8 cellular contexts compared by ENCODE assay signal in the genomic region with DNA sequence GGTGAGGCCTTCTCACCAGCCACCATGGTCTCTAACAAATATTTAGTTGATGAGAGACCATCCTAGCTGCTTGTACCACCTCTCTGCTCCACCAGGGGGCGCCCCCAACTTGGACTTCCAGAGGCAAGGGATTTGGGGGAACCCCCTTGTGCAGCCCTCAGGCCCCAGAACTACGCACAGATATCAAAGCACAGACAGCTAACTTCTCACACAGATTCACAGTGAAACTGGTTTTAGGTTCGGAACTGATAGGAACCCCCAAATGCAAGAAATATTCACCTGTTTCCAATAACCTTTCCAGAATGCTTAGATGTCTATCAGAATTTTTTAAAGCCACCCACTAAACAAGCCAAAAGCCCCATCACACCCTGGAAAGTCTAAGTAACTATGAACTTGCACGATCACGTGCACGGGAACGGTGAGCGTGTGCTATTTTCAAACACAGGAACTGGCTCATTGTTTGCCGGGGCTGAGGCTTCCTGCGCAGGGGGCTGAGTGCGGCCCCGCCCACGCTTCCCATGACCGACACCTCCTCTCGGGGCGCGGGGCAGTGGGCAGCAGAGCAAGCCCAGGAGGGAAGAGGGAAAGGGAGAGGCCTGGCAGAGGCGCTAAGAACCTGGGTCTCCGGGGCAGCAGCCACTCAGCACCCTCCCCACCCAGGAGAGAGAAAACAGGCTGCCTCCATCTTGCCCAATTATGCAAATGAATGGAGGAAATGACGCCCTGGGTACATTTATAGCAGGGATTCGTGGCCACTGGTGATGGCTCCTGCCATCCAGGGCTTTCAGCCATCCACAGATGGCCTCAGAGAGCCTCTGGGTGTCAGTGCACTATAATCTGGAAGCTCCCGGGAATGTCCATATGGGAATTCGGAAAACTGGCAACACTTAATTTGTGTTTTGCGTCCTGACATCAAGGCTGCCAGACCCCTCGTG.
DNase-seq lines count a peak whose midpoint lies in the region; ATAC-seq, FAIRE-seq and TF ChIP-seq lines count a peak whose summit lies in the region.

No MANE protein-coding gene starts in this region.

- peak overlapping the region; percentile 94 for H3K27ac Mint-ChIP-seq in T-helper 2 cell treated with Interferon-gamma antibody and Interleukin-4, amounts not matched to agents 5 μg/mL and 100 μg/mL, for 36 hours
- no peak overlapping the region for H3K27ac Mint-ChIP-seq in astrocyte (ENCODE audit: unreplicated experiment)

- peaks cover 53% of the 10 kb centered on the region for H3K4me1 Mint-ChIP-seq in T-helper 2 cell treated with Interferon-gamma antibody and Interleukin-4, amounts not matched to agents 5 μg/mL and 100 μg/mL, for 36 hours (ENCODE audit: low read depth)
- no peaks in the 10 kb centered on the region for H3K4me1 Mint-ChIP-seq in astrocyte (ENCODE audit: low read depth, unreplicated experiment)

- H3K79me2 ChIP-seq in astrocyte (ENCODE audit: insufficient read depth, low read length): no peaks in the 10 kb centered on the region
- H3K79me2 ChIP-seq in hepatocyte: no peaks in the 10 kb centered on the region

- no peaks in the 10 kb centered on the region for H3K9me3 Mint-ChIP-seq in T-helper 2 cell treated with Interferon-gamma antibody and Interleukin-4, amounts not matched to agents 5 μg/mL and 100 μg/mL, for 36 hours
- H3K9me3 Mint-ChIP-seq in astrocyte (ENCODE audit: unreplicated experiment): no peaks in the 10 kb centered on the region

- peak overlapping the region; percentile 40 for H3K4me3 ChIP-seq in GM12875 (ENCODE audit: low read depth, low read length)
- H3K4me3 ChIP-seq in NB4 (ENCODE audit: low read depth, low read length): peak overlapping the region; percentile 34
- H3K4me3 ChIP-seq in astrocyte (ENCODE audit: insufficient read depth, low read depth, low read length): no peak overlapping the region
- H3K4me3 ChIP-seq in hepatocyte: no peak overlapping the region
- H3K4me3 ChIP-seq in skeletal muscle satellite cell (ENCODE audit: low read length): no peak overlapping the region

- peaks cover 72% of the 10 kb centered on the region for H3K36me3 Mint-ChIP-seq in T-helper 2 cell treated with Interferon-gamma antibody and Interleukin-4, amounts not matched to agents 5 μg/mL and 100 μg/mL, for 36 hours (ENCODE audit: low read depth)
- peaks cover 5% of the 10 kb centered on the region for H3K36me3 Mint-ChIP-seq in astrocyte (ENCODE audit: low read depth, unreplicated experiment)

- H3K4me1 ChIP-seq in astrocyte (ENCODE audit: insufficient read depth, low read length): no peaks in the 10 kb centered on the region
- H3K4me1 ChIP-seq in hepatocyte (ENCODE audit: insufficient read depth): peaks cover 3% of the 10 kb centered on the region
- no peaks in the 10 kb centered on the region for H3K4me1 ChIP-seq in skeletal muscle satellite cell (ENCODE audit: control insufficient read depth, insufficient read depth, low read length)

- H3K27me3 ChIP-seq in astrocyte (ENCODE audit: insufficient read depth, low read length) (peaks cover 2% of the 10 kb centered on the region), hepatocyte (no peaks in the 10 kb centered on the region), skeletal muscle satellite cell (ENCODE audit: control insufficient read depth, insufficient read depth, low read length) (peaks cover 6% of the 10 kb centered on the region)

- peak; percentile 50 for ATAC-seq in HG02571 (IDR thresholded peaks at IDR 0.05; ENCODE audit: unreplicated experiment)

- H3K36me3 ChIP-seq in astrocyte (ENCODE audit: insufficient read depth, low read length): no peaks in the 10 kb centered on the region
- H3K36me3 ChIP-seq in hepatocyte (replicated peaks; ENCODE audit: insufficient read depth, low read depth): no peaks in the 10 kb centered on the region
- no peaks in the 10 kb centered on the region for H3K36me3 ChIP-seq in skeletal muscle satellite cell (ENCODE audit: insufficient read depth, low read length)

- FAIRE-seq in astrocyte (lab: Jason Lieb, UNC): no peak

- no peak for TF ChIP-seq POLR2A in NB4 (IDR thresholded peaks at IDR 0.05; ENCODE audit: extremely low read depth, insufficient read length)

- H3K9me2 ChIP-seq in hepatocyte (replicated peaks; ENCODE audit: insufficient read depth): no peaks in the 10 kb centered on the region

- H3K27me3 Mint-ChIP-seq in T-helper 2 cell treated with Interferon-gamma antibody and Interleukin-4, amounts not matched to agents 5 μg/mL and 100 μg/mL, for 36 hours (ENCODE audit: low read depth): no peaks in the 10 kb centered on the region
- peaks cover 3% of the 10 kb centered on the region for H3K27me3 Mint-ChIP-seq in astrocyte (ENCODE audit: low read depth, unreplicated experiment)

- H3K9ac ChIP-seq in astrocyte (ENCODE audit: low read length) (peak overlapping the region; percentile 33), skeletal muscle satellite cell (ENCODE audit: low read depth, low read length) (peak overlapping the region; percentile 7)

- no peaks in the 10 kb centered on the region for H4K20me1 ChIP-seq in astrocyte (ENCODE audit: insufficient read depth, low read length)
- H4K20me1 ChIP-seq in hepatocyte (ENCODE audit: insufficient read depth, poor library complexity, severe bottlenecking): no peaks in the 10 kb centered on the region

- 72% methylated on average over 25 of the region's 25 CpGs for WGBS in hepatocyte (ENCODE audit: low lambda C conversion rate, missing lambda C conversion rate)

- DNase-seq in NB4 (ENCODE audit: low read depth): peak; percentile 90
- peak; percentile 90 for DNase-seq in T-helper 2 cell treated with Interferon-gamma antibody and Interleukin-4, amounts not matched to agents 5 μg/mL and 100 μg/mL, for 36 hours (ENCODE audit: low spot score)
- peak; percentile 17 for DNase-seq in astrocyte (ENCODE audit: low read depth)
- DNase-seq in hepatocyte (ENCODE audit: low spot score): peak; percentile 80
- no peak for DNase-seq in cortex of kidney (lab: John Stamatoyannopoulos, UW)

- TF ChIP-seq CTCF in GM12875 (IDR thresholded peaks at IDR 0.05; ENCODE audit: borderline replicate concordance, insufficient read depth, low read depth, low read length): peak; percentile 86
- TF ChIP-seq CTCF in NB4 (IDR thresholded peaks at IDR 0.05; ENCODE audit: low read depth, low read length): peak; percentile 93
- TF ChIP-seq CTCF in astrocyte (IDR thresholded peaks at IDR 0.05; ENCODE audit: insufficient read depth, low read depth, low read length): peak; percentile 93
- TF ChIP-seq CTCF in hepatocyte (IDR thresholded peaks at IDR 0.05; ENCODE audit: poor library complexity): peak; percentile 99

- H3K27ac ChIP-seq in astrocyte (ENCODE audit: low read depth, low read length) (no peak overlapping the region), hepatocyte (no peak overlapping the region)

- H3K9me3 ChIP-seq in astrocyte (ENCODE audit: insufficient read depth, low read depth, low read length): no peaks in the 10 kb centered on the region
- no peaks in the 10 kb centered on the region for H3K9me3 ChIP-seq in hepatocyte (ENCODE audit: low read depth)
- no peaks in the 10 kb centered on the region for H3K9me3 ChIP-seq in skeletal muscle satellite cell (replicated peaks; ENCODE audit: low read length)

- peak overlapping the region; percentile 35 for H2AFZ ChIP-seq in astrocyte (ENCODE audit: low read depth, low read length)
- H2AFZ ChIP-seq in hepatocyte: no peak overlapping the region

- H3K4me2 ChIP-seq in astrocyte (ENCODE audit: low read length) (peak overlapping the region; percentile 75), hepatocyte (no peak overlapping the region), skeletal muscle satellite cell (ENCODE audit: low read length) (peak overlapping the region; percentile 67)

- peak overlapping the region; percentile 77 for H3K4me3 Mint-ChIP-seq in T-helper 2 cell treated with Interferon-gamma antibody and Interleukin-4, amounts not matched to agents 5 μg/mL and 100 μg/mL, for 36 hours
- H3K4me3 Mint-ChIP-seq in astrocyte (ENCODE audit: unreplicated experiment): no peak overlapping the region

Comparison
In these comparisons a context has a peak if more than half of its experiments do, and no peak if none do; other contexts are left out.
1. H3K4me3 ChIP-seq: peak in GM12875 (single experiment) and NB4 (single experiment); none in astrocyte (single experiment), hepatocyte (single experiment) and skeletal muscle satellite cell (single experiment).
2. Peak in every context shown above with its lines, with median percentiles within 50 percentile points of each other: CTCF ChIP-seq.